28 cellular contexts compared by ENCODE assay signal in genomic region chr4:15110120-15110571, GRCh38.
"Had no signal": no experiment of that assay in that cellular context is flagged by ENCODE, and none has a peak within 500 bp of the region (broad histone marks: within the 10 kb centered on the region; RNA-seq: fewer than 3 reads in every experiment).

No MANE protein-coding gene starts in this region.

- H3K4me3 ChIP-seq: lower lobe of right lung, prostate gland, skin epidermis, vagina had no signal

- H3K9me3 ChIP-seq: lower lobe of right lung, prostate gland, vagina had no signal

- H3K27ac Mint-ChIP-seq: activated CD4-positive, alpha-beta T cell treated with anti-CD3 and anti-CD28 coated beads, Interleukin-2, amount 10 ng/mL, durations not matched to agents 7 days and 5 days; activated CD8-positive, alpha-beta memory T cell treated with anti-CD3 and anti-CD28 coated beads, Interleukin-2, amount 10 ng/mL, durations not matched to agents 7 days and 5 days; activated CD8-positive, alpha-beta T cell treated with anti-CD3 and anti-CD28 coated beads for 36 hours; activated naive CD8-positive, alpha-beta T cell treated with anti-CD3 and anti-CD28 coated beads, Interleukin-2, amount 50 U/mL, for 24 hours; mesothelial cell of epicardium; natural killer cell; stimulated activated memory B cell treated with anti-CD40 and anti-IgM and Interleukin-4, amounts not matched to agents 10 μg/mL and 1 μg/mL and 100 μg/mL, for 72 hours had no signal

- H3K27me3 ChIP-seq: vagina had no signal

- H3K27me3 Mint-ChIP-seq: activated CD4-positive, alpha-beta T cell treated with anti-CD3 and anti-CD28 coated beads, Interleukin-2, amount 10 ng/mL, durations not matched to agents 7 days and 5 days; brain; stimulated activated memory B cell treated with anti-CD40 and anti-IgM and Interleukin-4, amounts not matched to agents 10 μg/mL and 1 μg/mL and 100 μg/mL, for 72 hours had no signal

- H3K36me3 ChIP-seq: lower lobe of right lung, prostate gland, vagina, WERI-Rb-1 had no signal

- H3K4me1 ChIP-seq: foreskin keratinocyte, lower lobe of right lung, prostate gland, vagina had no signal

- DNase-seq: activated CD4-positive, alpha-beta T cell treated with anti-CD3 and anti-CD28 coated beads, Interleukin-2, amount 10 ng/mL, durations not matched to agents 7 days and 5 days; activated CD4-positive, CD25-positive, alpha-beta regulatory T cell treated with anti-CD3 and anti-CD28 coated beads, Interleukin-2, amount 50 U/mL, for 72 hours; activated CD8-positive, alpha-beta memory T cell treated with anti-CD3 and anti-CD28 coated beads, Interleukin-2, amount 10 ng/mL, durations not matched to agents 7 days and 5 days; activated CD8-positive, alpha-beta T cell treated with anti-CD3 and anti-CD28 coated beads for 36 hours; activated gamma-delta T cell; activated naive CD4-positive, alpha-beta T cell treated with anti-CD3 and anti-CD28 coated beads, Interleukin-2, amount 50 U/mL, for 16 hours; activated naive CD8-positive, alpha-beta T cell treated with anti-CD3 and anti-CD28 coated beads, Interleukin-2, amount 50 U/mL, for 24 hours; activated T-cell treated with anti-CD3 and anti-CD28 coated beads for 4 hours; anterior cingulate cortex; caudate nucleus; dermis blood vessel endothelial cell; effector CD8-positive, alpha-beta T cell; foreskin keratinocyte; kidney glomerular epithelial cell; lower lobe of right lung; natural killer cell; right cardiac atrium; stimulated activated CD4-positive, alpha-beta T cell treated with anti-CD3 and anti-CD28 coated beads, Interleukin-2, amount 100 ng/mL, for 24 hours; T-helper 1 cell; trophoblast cell; WERI-Rb-1 had no signal

- FAIRE-seq: TTC549 had no signal

- H3K4me1 Mint-ChIP-seq: activated CD4-positive, alpha-beta T cell treated with anti-CD3 and anti-CD28 coated beads, Interleukin-2, amount 10 ng/mL, durations not matched to agents 7 days and 5 days; activated CD8-positive, alpha-beta memory T cell treated with anti-CD3 and anti-CD28 coated beads, Interleukin-2, amount 10 ng/mL, durations not matched to agents 7 days and 5 days; activated naive CD8-positive, alpha-beta T cell treated with anti-CD3 and anti-CD28 coated beads, Interleukin-2, amount 50 U/mL, for 24 hours; brain; mesothelial cell of epicardium; natural killer cell; stimulated activated memory B cell treated with anti-CD40 and anti-IgM and Interleukin-4, amounts not matched to agents 10 μg/mL and 1 μg/mL and 100 μg/mL, for 72 hours had no signal

- ATAC-seq: activated CD8-positive, alpha-beta memory T cell treated with anti-CD3 and anti-CD28 coated beads, Interleukin-2, amount 10 ng/mL, durations not matched to agents 7 days and 5 days; activated CD8-positive, alpha-beta T cell treated with anti-CD3 and anti-CD28 coated beads for 36 hours; activated naive CD8-positive, alpha-beta T cell treated with anti-CD3 and anti-CD28 coated beads, Interleukin-2, amount 50 U/mL, for 24 hours; foreskin keratinocyte; lower lobe of right lung; natural killer cell; right cardiac atrium; stimulated activated memory B cell treated with anti-CD40 and anti-IgM and Interleukin-4, amounts not matched to agents 10 μg/mL and 1 μg/mL and 100 μg/mL, for 72 hours had no signal

- H3K4me3 Mint-ChIP-seq: activated CD4-positive, alpha-beta T cell treated with anti-CD3 and anti-CD28 coated beads, Interleukin-2, amount 10 ng/mL, durations not matched to agents 7 days and 5 days; activated CD8-positive, alpha-beta memory T cell treated with anti-CD3 and anti-CD28 coated beads, Interleukin-2, amount 10 ng/mL, durations not matched to agents 7 days and 5 days; activated CD8-positive, alpha-beta T cell treated with anti-CD3 and anti-CD28 coated beads for 36 hours; activated naive CD8-positive, alpha-beta T cell treated with anti-CD3 and anti-CD28 coated beads, Interleukin-2, amount 50 U/mL, for 24 hours; brain; mesothelial cell of epicardium; natural killer cell; stimulated activated memory B cell treated with anti-CD40 and anti-IgM and Interleukin-4, amounts not matched to agents 10 μg/mL and 1 μg/mL and 100 μg/mL, for 72 hours had no signal

- H3K9me3 Mint-ChIP-seq: activated CD4-positive, alpha-beta T cell treated with anti-CD3 and anti-CD28 coated beads, Interleukin-2, amount 10 ng/mL, durations not matched to agents 7 days and 5 days; activated CD8-positive, alpha-beta T cell treated with anti-CD3 and anti-CD28 coated beads for 36 hours; activated naive CD8-positive, alpha-beta T cell treated with anti-CD3 and anti-CD28 coated beads, Interleukin-2, amount 50 U/mL, for 24 hours; natural killer cell; stimulated activated memory B cell treated with anti-CD40 and anti-IgM and Interleukin-4, amounts not matched to agents 10 μg/mL and 1 μg/mL and 100 μg/mL, for 72 hours had no signal

- H3K36me3 Mint-ChIP-seq: activated CD8-positive, alpha-beta memory T cell treated with anti-CD3 and anti-CD28 coated beads, Interleukin-2, amount 10 ng/mL, durations not matched to agents 7 days and 5 days; brain; mesothelial cell of epicardium; natural killer cell; stimulated activated memory B cell treated with anti-CD40 and anti-IgM and Interleukin-4, amounts not matched to agents 10 μg/mL and 1 μg/mL and 100 μg/mL, for 72 hours had no signal

- H3K27ac ChIP-seq: foreskin keratinocyte, lower lobe of right lung, prostate gland, skin epidermis, vagina, WERI-Rb-1 had no signal
